In the genomic region with DNA sequence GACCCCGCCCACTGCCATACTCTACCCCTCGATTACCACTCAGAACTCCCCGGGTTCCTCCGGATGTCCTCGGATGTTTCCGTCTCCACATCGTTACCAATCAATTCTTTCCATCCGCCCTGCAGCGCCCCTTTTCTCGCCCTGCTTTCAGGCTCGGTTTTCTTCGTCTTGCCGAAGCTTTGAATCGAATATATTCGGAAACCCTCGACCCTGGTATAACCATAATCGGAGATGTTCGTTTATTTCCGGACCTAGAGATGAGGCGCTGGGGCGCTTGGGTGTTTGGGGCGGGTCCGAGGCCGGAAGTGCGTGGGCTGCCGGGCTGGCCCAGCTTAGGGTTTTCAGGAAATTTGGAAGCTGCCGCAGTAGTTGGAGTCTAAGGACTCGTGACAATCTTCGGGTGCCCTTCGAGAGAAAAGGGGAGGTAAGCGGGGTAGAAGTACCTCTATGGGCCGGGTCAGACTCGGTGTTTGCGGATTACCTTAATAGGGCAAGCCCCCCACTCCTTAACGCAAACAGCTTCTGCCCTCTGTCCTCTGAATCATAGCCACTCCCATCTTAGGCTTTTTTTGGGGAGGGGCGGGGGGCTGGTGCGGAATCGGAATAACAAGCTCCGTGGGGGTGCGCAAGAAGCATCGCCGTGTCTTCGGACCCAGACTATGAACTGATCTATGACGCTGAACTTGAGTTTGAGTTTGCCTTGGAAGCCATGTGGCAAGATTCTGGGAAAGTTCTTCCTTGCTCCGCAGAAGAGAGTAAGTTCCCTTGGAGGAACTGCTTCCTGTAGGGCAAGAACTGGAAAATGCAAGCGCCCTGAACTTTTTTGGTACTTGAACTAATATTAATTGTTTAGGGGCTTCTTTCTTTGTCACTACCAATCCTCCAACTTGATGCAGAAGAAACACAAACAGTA, we compare ENCODE assay signal across 8 cellular contexts.
DNase-seq lines count a peak whose midpoint lies in the region; ATAC-seq and FAIRE-seq lines count a peak whose summit lies in the region.

A gene with protein sequence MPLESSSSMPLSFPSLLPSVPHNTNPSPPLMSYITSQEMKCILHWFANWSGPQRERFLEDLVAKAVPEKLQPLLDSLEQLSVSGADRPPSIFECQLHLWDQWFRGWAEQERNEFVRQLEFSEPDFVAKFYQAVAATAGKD (plus strand): TSS at position 310 of the 913 bp plus-strand sequence. CDS start 2,154 bp downstream, outside the sequence.

- ATAC-seq in GM21737 (IDR thresholded peaks at IDR 0.05; ENCODE audit: unreplicated experiment): peak; percentile 88

- H3K27ac ChIP-seq in KOPT-K1 (ENCODE audit: low read depth, low read length, poor library complexity, severe bottlenecking): peak within 1 kb of the TSS; percentile 87

- FAIRE-seq in urothelium cell line (lab: Jason Lieb, UNC): peak; percentile 30

- no peaks in the 10 kb centered on the region for H3K9me3 ChIP-seq in KOPT-K1 (ENCODE audit: insufficient read depth, low read length, poor library complexity, severe bottlenecking)

- DNase-seq in EL (peak; percentile 100), foreskin melanocyte (peak; percentile 100), non-pigmented ciliary epithelial cell (ENCODE audit: low read depth) (peak; percentile 96), urothelium cell line (ENCODE audit: low spot score) (peak; percentile 97), NCI-H1092 (lab: John Stamatoyannopoulos, UW) (no peak)
- peak; percentile 98 to 99 for DNase-seq in activated T-helper 1 cell treated with anti-CD3 and anti-CD28 coated beads, Interleukin-2, amount 50 U/mL, for 16 hours (ENCODE audit: low read depth in 1 of 2, low spot score in 1 of 2)

- H3K36me3 ChIP-seq in KOPT-K1 (ENCODE audit: insufficient read depth, low read length): peaks cover 55% of the 10 kb centered on the region
